Comparison of ENCODE assay signal across 8 cellular contexts in genomic region chr5:21919417-21920022, GRCh38.
DNase-seq lines count a peak whose midpoint lies in the region; ATAC-seq and TF ChIP-seq lines count a peak whose summit lies in the region.

No MANE protein-coding gene starts in this region.

- no peaks in the 10 kb centered on the region for H3K36me3 ChIP-seq in brain microvascular endothelial cell (replicated peaks)

- DNase-seq in ELF-1 (ENCODE audit: low read depth, low spot score) (peak; percentile 10), GM20000 (ENCODE audit: low spot score) (peak; percentile 38), NCI-H524 (lab: John Stamatoyannopoulos, UW) (peak; percentile 68 to 73), brain microvascular endothelial cell (peak; percentile 33), lung microvascular endothelial cell (ENCODE audit: low read depth in 2 of 2) (peak; percentile 59 to 70), T-helper 1 cell (no peak)
- no peak for DNase-seq in activated CD4-positive, CD25-positive, alpha-beta regulatory T cell (lab: John Stamatoyannopoulos, UW)

- ATAC-seq in HG03439 (IDR thresholded peaks at IDR 0.05; ENCODE audit: unreplicated experiment): peak; percentile 99

- H3K27me3 ChIP-seq in brain microvascular endothelial cell (replicated peaks): no peaks in the 10 kb centered on the region

- in situ Hi-C loops in brain microvascular endothelial cell (cut with HindIII; ENCODE audit: low pct_ligation_motif_present, low sequenced_read_pairs): no loop called here

- TF ChIP-seq CTCF in GM20000 (IDR thresholded peaks at IDR 0.05; ENCODE audit: extremely low read depth, missing control alignments) (peak; percentile 45), brain microvascular endothelial cell (IDR thresholded peaks at IDR 0.05; ENCODE audit: low read depth, low read length, missing control alignments) (peak; percentile 64)

- no peak overlapping the region for H3K27ac ChIP-seq in brain microvascular endothelial cell

- H3K4me3 ChIP-seq in brain microvascular endothelial cell (ENCODE audit: low read depth, low read length): no peak overlapping the region

Comparison
In these comparisons a context has a peak if more than half of its experiments do, and no peak if none do; other contexts are left out.
1. DNase-seq: peak in ELF-1 (single experiment), GM20000 (single experiment), NCI-H524 (2 of 2), brain microvascular endothelial cell (single experiment) and lung microvascular endothelial cell (2 of 2); none in T-helper 1 cell (0 of 5) and activated CD4-positive, CD25-positive, alpha-beta regulatory T cell (0 of 4).